Comparison of ENCODE assay signal across 8 cellular contexts in genomic region chr1:247357781-247358211, GRCh38. TPM values are rescaled to one million over a fixed set of nuclear protein-coding genes. Genes with fewer than 3 reads are reported as not detected.
A peak's percentile ranks its signal among the peaks of the same experiment; 100 is the strongest.
DNase-seq lines count a peak whose midpoint lies in the region; ATAC-seq and TF ChIP-seq lines count a peak whose summit lies in the region.

No MANE protein-coding gene starts in this region.

- H3K36me3 Mint-ChIP-seq in CD8-positive, alpha-beta T cell = no peaks in the 10 kb centered on the region
- no peaks in the 10 kb centered on the region for H3K36me3 Mint-ChIP-seq in CD4-positive, alpha-beta T cell (ENCODE audit: low read depth)

- CTCF ChIA-PET in CD8-positive, alpha-beta T cell (lab: Charles Lee) = interaction anchor here (0.6 kb wide), 1 partner anchor 534 kb away, joined by 3 read pairs; no protein-coding TSS in a partner anchor
- CTCF ChIA-PET in CD4-positive, alpha-beta T cell (lab: Charles Lee) = interaction anchor here (0.5 kb wide), 1 partner anchor 38 kb away, joined by 3 read pairs; no protein-coding TSS in a partner anchor

- H3K9me3 ChIP-seq in CD8-positive, alpha-beta T cell (ENCODE audit: low read length) = no peaks in the 10 kb centered on the region
- H3K9me3 ChIP-seq in CD4-positive, alpha-beta T cell (ENCODE audit: control insufficient read depth, low read length) = no peaks in the 10 kb centered on the region
- peaks cover 0 to 12% (median 0%) of the 10 kb centered on the region in 8 donors for H3K9me3 ChIP-seq in spleen

- no peak overlapping the region for H3K27ac Mint-ChIP-seq in CD8-positive, alpha-beta T cell
- no peak overlapping the region for H3K27ac Mint-ChIP-seq in CD4-positive, alpha-beta T cell

- ATAC-seq in GM21367 (IDR thresholded peaks at IDR 0.05; ENCODE audit: unreplicated experiment) (peak; percentile 84), HG03457 (IDR thresholded peaks at IDR 0.05; ENCODE audit: unreplicated experiment) (peak; percentile 91)
- no peak for ATAC-seq in CD8-positive, alpha-beta T cell
- no peak for ATAC-seq in CD4-positive, alpha-beta T cell (ENCODE audit: poor library complexity)

- 42 to 71% (median 58%) methylated on average over 6 of the region's 6 CpGs for WGBS in spleen, 5 donors

- no peak for TF ChIP-seq POLR2A in spleen (IDR thresholded peaks at IDR 0.05)

- peaks cover 3% of the 10 kb centered on the region for H3K27me3 ChIP-seq in CD8-positive, alpha-beta T cell (ENCODE audit: insufficient read depth, low read length)
- peaks cover 17% of the 10 kb centered on the region for H3K27me3 ChIP-seq in CD4-positive, alpha-beta T cell (ENCODE audit: control insufficient read depth, insufficient read depth, low read length)
- H3K27me3 ChIP-seq in spleen (replicated peaks in 1 of 7) = peaks cover 0 to 5% (median 0%) of the 10 kb centered on the region in 7 donors

- POLR2A ChIA-PET in CD8-positive, alpha-beta T cell (lab: Charles Lee) = interaction anchor here (0.9 kb wide), 1 partner anchor 27 kb away, joined by 3 read pairs; no protein-coding TSS in a partner anchor
- POLR2A ChIA-PET in CD4-positive, alpha-beta T cell (lab: Charles Lee) = no interaction called here

- DNase-seq in EL = peak; percentile 75
- DNase-seq in iris pigment epithelial cell (ENCODE audit: low read depth) = peak; percentile 49
- DNase-seq in CD8-positive, alpha-beta T cell = no peak
- no peak for DNase-seq in CD4-positive, alpha-beta T cell
- DNase-seq in spleen = no peak
- no peak for DNase-seq in NCI-H146 (lab: John Stamatoyannopoulos, UW)

- no peaks in the 10 kb centered on the region for H3K36me3 ChIP-seq in CD8-positive, alpha-beta T cell (ENCODE audit: insufficient read depth, low read length)
- H3K36me3 ChIP-seq in spleen = no peaks in the 10 kb centered on the region

- intact Hi-C loops in CD8-positive, alpha-beta T cell (cut with DNase I, micrococcal nuclease) = no loop called here
- intact Hi-C loops in CD4-positive, alpha-beta T cell (cut with DNase I, micrococcal nuclease) = no loop called here
- intact Hi-C loops in spleen (cut with DNase I; ENCODE audit: low total_unique reads) = no loop called here

- no peaks in the 10 kb centered on the region for H3K9me3 Mint-ChIP-seq in CD8-positive, alpha-beta T cell
- no peaks in the 10 kb centered on the region for H3K9me3 Mint-ChIP-seq in CD4-positive, alpha-beta T cell

- no peak overlapping the region for H3K4me3 ChIP-seq in CD8-positive, alpha-beta T cell (ENCODE audit: low read depth, low read length)
- no peak overlapping the region for H3K4me3 ChIP-seq in spleen

- peaks cover 19% of the 10 kb centered on the region for H3K27me3 Mint-ChIP-seq in CD8-positive, alpha-beta T cell (ENCODE audit: low read depth)
- H3K27me3 Mint-ChIP-seq in CD4-positive, alpha-beta T cell = peaks cover 45% of the 10 kb centered on the region

- H3K27ac ChIP-seq in CD8-positive, alpha-beta T cell (ENCODE audit: low read depth, low read length) = no peak overlapping the region
- H3K27ac ChIP-seq in CD4-positive, alpha-beta T cell (ENCODE audit: low read depth, low read length) = no peak overlapping the region
- H3K27ac ChIP-seq in spleen = no peak overlapping the region

- H3K4me3 Mint-ChIP-seq in CD8-positive, alpha-beta T cell = no peak overlapping the region
- H3K4me3 Mint-ChIP-seq in CD4-positive, alpha-beta T cell = no peak overlapping the region

- peaks cover 3% of the 10 kb centered on the region for H3K4me1 Mint-ChIP-seq in CD8-positive, alpha-beta T cell (ENCODE audit: low read depth)
- H3K4me1 Mint-ChIP-seq in CD4-positive, alpha-beta T cell (ENCODE audit: low read depth) = peaks cover 6% of the 10 kb centered on the region

- no peaks in the 10 kb centered on the region for H3K4me1 ChIP-seq in CD8-positive, alpha-beta T cell (ENCODE audit: insufficient read depth, low read length)
- peaks cover 0 to 30% (median 11%) of the 10 kb centered on the region in 6 donors for H3K4me1 ChIP-seq in spleen

- no peak for TF ChIP-seq CTCF in CD8-positive, alpha-beta T cell (IDR thresholded peaks at IDR 0.05)
- TF ChIP-seq CTCF in CD4-positive, alpha-beta T cell (IDR thresholded peaks at IDR 0.05) = no peak
- no peak for TF ChIP-seq CTCF in spleen (IDR thresholded peaks at IDR 0.05 in 8 of 11, conservative IDR thresholded peaks at IDR 0.05 in 3 of 11)

RNA-seq across cellular contexts. Expression of gene ZNF496, which starts 26.1 kb away (rescaled TPM):
- total RNA-seq in CD8-positive, alpha-beta T cell = 10 to 100 TPM; 43.4 to 47.2 TPM
- total RNA-seq in CD4-positive, alpha-beta T cell = 10 to 100 TPM; 15.8 to 19.9 TPM
- total RNA-seq in spleen = 10 to 100 TPM; 22.0 to 45.4 (median 32.9) TPM
- polyA plus RNA-seq in spleen = 10 to 100 TPM in 1 of 3 donors, 1 to 10 TPM in 2; 5.7 to 13.3 (median 7.0) TPM

RNA-seq across cellular contexts. Expression of gene NLRP3, which starts 58.2 kb away (rescaled TPM):
- total RNA-seq in CD8-positive, alpha-beta T cell = 1 to 10 TPM; 3.7 to 4.1 TPM
- 1 to 10 TPM; 7.8 to 8.5 TPM for total RNA-seq in CD4-positive, alpha-beta T cell
- 10 to 100 TPM in 3 of 7 donors, 1 to 10 TPM in 4; 8.1 to 17.0 (median 9.3) TPM for total RNA-seq in spleen
- polyA plus RNA-seq in spleen = 1 to 10 TPM; 1.2 to 3.4 (median 1.7) TPM

Comparison
In these comparisons a context has a peak if more than half of its experiments do, and no peak if none do; other contexts are left out.
1. DNase-seq: peak in EL (single experiment) and iris pigment epithelial cell (single experiment); none in CD8-positive, alpha-beta T cell (0 of 7), CD4-positive, alpha-beta T cell (0 of 10), spleen (single experiment) and NCI-H146 (single experiment).
2. ATAC-seq: peak in GM21367 (single experiment) and HG03457 (single experiment); none in CD8-positive, alpha-beta T cell (single experiment) and CD4-positive, alpha-beta T cell (single experiment).